In genomic region chr5:107985144-107985543, GRCh38 we compare ENCODE assay signal across 12 cellular contexts.
DNase-seq lines count a peak whose midpoint lies in the region; ATAC-seq and TF ChIP-seq lines count a peak whose summit lies in the region.
"Had no signal": no experiment of that assay in that cellular context is flagged by ENCODE, and none has a peak within 500 bp of the region (broad histone marks: within the 10 kb centered on the region; RNA-seq: fewer than 3 reads in every experiment).

No MANE protein-coding gene starts in this region.

- H3K9me3 ChIP-seq in upper lobe of right lung: no peaks in the 10 kb centered on the region
- H3K9me3 ChIP-seq: neutrophil had no signal

- no peaks in the 10 kb centered on the region for H3K9me3 Mint-ChIP-seq in chondrocyte (ENCODE audit: low read depth)

- H3K27ac Mint-ChIP-seq in chondrocyte (ENCODE audit: unreplicated experiment): no peak overlapping the region
- H3K27ac Mint-ChIP-seq: activated CD4-positive, alpha-beta T cell treated with anti-CD3 and anti-CD28 coated beads for 36 hours had no signal

- H3K27me3 Mint-ChIP-seq in chondrocyte (ENCODE audit: low read depth): no peaks in the 10 kb centered on the region
- H3K27me3 Mint-ChIP-seq: activated CD4-positive, alpha-beta T cell treated with anti-CD3 and anti-CD28 coated beads for 36 hours had no signal

- no peak overlapping the region for H3K4me3 ChIP-seq in upper lobe of right lung
- H3K4me3 ChIP-seq: SK-N-MC had no signal

- no peak overlapping the region for H3K27ac ChIP-seq in upper lobe of right lung
- H3K27ac ChIP-seq: neutrophil, SK-N-MC had no signal

- H3K27me3 ChIP-seq in upper lobe of right lung: no peaks in the 10 kb centered on the region
- H3K27me3 ChIP-seq: neutrophil had no signal

- no peaks in the 10 kb centered on the region for H3K36me3 ChIP-seq in upper lobe of right lung
- H3K36me3 ChIP-seq: neutrophil had no signal

- ATAC-seq in Right ventricle myocardium superior (ENCODE audit: poor library complexity): peak; percentile 71
- peak; percentile 49 for ATAC-seq in upper lobe of right lung
- ATAC-seq in GM21529 (IDR thresholded peaks at IDR 0.05; ENCODE audit: unreplicated experiment): no peak
- ATAC-seq: activated CD4-positive, alpha-beta T cell treated with anti-CD3 and anti-CD28 coated beads for 36 hours had no signal

- peaks cover 3% of the 10 kb centered on the region for H3K4me1 Mint-ChIP-seq in chondrocyte (ENCODE audit: low read depth)

- no peak overlapping the region for H3K4me3 Mint-ChIP-seq in chondrocyte (ENCODE audit: unreplicated experiment)
- H3K4me3 Mint-ChIP-seq: activated CD4-positive, alpha-beta T cell treated with anti-CD3 and anti-CD28 coated beads for 36 hours had no signal

- H3K36me3 Mint-ChIP-seq in chondrocyte (ENCODE audit: low read depth): no peaks in the 10 kb centered on the region

- H3K4me1 ChIP-seq in upper lobe of right lung: peaks cover 4% of the 10 kb centered on the region

- no peak for TF ChIP-seq CTCF in upper lobe of right lung (IDR thresholded peaks at IDR 0.05)
- no peak for TF ChIP-seq CTCF in chondrocyte (IDR thresholded peaks at IDR 0.05)

- DNase-seq in Right ventricle myocardium superior (no peak), cardiac septum (ENCODE audit: low spot score) (no peak), RPMI8226 (peak; percentile 36), glomerular visceral epithelial cell (ENCODE audit: extremely low spot score) (peak; percentile 27), upper lobe of right lung (no peak), chondrocyte (ENCODE audit: low spot score) (no peak)
- no peak for DNase-seq in stimulated activated CD4-positive, alpha-beta T cell treated with anti-CD3 and anti-CD28 coated beads, Interleukin-1b, Interleukin-23, amount 100 ng/mL, for 48 hours
- DNase-seq: activated CD4-positive, alpha-beta T cell treated with anti-CD3 and anti-CD28 coated beads for 36 hours; mammary epithelial cell had no signal

- intact Hi-C loops in Right ventricle myocardium superior (cut with DNase I): no loop called here
- intact Hi-C loops in cardiac septum (cut with DNase I): no loop called here
- intact Hi-C loops in upper lobe of right lung (cut with DNase I): no loop called here

Comparison
In these comparisons a context has a peak if more than half of its experiments do, and no peak if none do; other contexts are left out.
1. DNase-seq: peak in RPMI8226 (single experiment) and glomerular visceral epithelial cell (single experiment); none in Right ventricle myocardium superior (single experiment), cardiac septum (single experiment), upper lobe of right lung (single experiment), chondrocyte (single experiment) and stimulated activated CD4-positive, alpha-beta T cell treated with anti-CD3 and anti-CD28 coated beads, Interleukin-1b, Interleukin-23, amount 100 ng/mL, for 48 hours (single experiment).